16 cellular contexts compared by ENCODE assay signal in the genomic region with DNA sequence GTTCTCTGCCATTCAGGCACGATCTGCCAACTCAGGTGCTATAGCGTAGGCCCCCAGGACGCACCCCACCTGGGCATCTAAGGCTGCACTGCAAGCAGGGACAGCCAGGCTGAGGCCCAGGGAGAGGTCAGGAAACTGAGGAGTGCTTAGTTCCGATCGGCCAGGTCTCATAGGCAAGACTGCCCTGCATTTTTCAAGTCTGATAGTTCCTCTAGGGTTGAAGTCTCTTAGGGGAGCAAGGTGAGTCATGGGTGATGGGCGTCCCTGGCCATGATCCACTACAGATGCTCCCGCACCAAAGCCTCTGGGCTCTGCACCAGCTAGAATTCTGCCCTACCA. TPM values are rescaled to one million over a fixed set of nuclear protein-coding genes. Genes with fewer than 3 reads are reported as not detected.
DNase-seq lines count a peak whose midpoint lies in the region; ATAC-seq lines count a peak whose summit lies in the region.
"Had no signal": no experiment of that assay in that cellular context is flagged by ENCODE, and none has a peak within 500 bp of the region (broad histone marks: within the 10 kb centered on the region; RNA-seq: fewer than 3 reads in every experiment).

No MANE protein-coding gene starts in this region.

- ATAC-seq in Right ventricle myocardium inferior: no peak
- ATAC-seq in Right ventricle myocardium superior (ENCODE audit: poor library complexity): no peak
- ATAC-seq in esophagus mucosa: peak; percentile 20
- ATAC-seq in HG02852 (IDR thresholded peaks at IDR 0.05; ENCODE audit: unreplicated experiment): no peak
- ATAC-seq in activated T-cell treated with anti-CD3 and anti-CD28 coated beads, Interleukin-2, amount 50 U/mL, for 72 hours (replicated peaks in 1 of 2): no peak
- ATAC-seq: K562 had no signal

- no peak overlapping the region for H2AK5ac ChIP-seq in neuronal stem cell (ENCODE audit: low read depth, low read length)

- no peak overlapping the region for H4K91ac ChIP-seq in neuronal stem cell (ENCODE audit: low read depth, low read length, poor library complexity)

- intact Hi-C loops in Right ventricle myocardium inferior (cut with DNase I): no loop called here
- intact Hi-C loops in Right ventricle myocardium superior (cut with DNase I): no loop called here

- in situ Hi-C loops in GM23248 (cut with MboI): no loop called here

- H4K20me1 ChIP-seq in GM23248 (ENCODE audit: insufficient read depth): no peaks in the 10 kb centered on the region
- H4K20me1 ChIP-seq: BLaER1 had no signal

- H2AFZ ChIP-seq in neuronal stem cell (ENCODE audit: low read length): no peak overlapping the region
- no peak overlapping the region for H2AFZ ChIP-seq in GM23248

- no peak overlapping the region for H3K4me3 Mint-ChIP-seq in activated T-cell treated with anti-CD3 and anti-CD28 coated beads, Interleukin-2, amount 50 U/mL, for 72 hours
- H3K4me3 Mint-ChIP-seq: CD8-positive, alpha-beta memory T cell; HFFc6 had no signal

- H3K9ac ChIP-seq in neuronal stem cell (ENCODE audit: low read depth, low read length, poor library complexity) (no peak overlapping the region), GM23248 (no peak overlapping the region)
- H3K9ac ChIP-seq: BLaER1 had no signal

- WGBS in neuronal stem cell (ENCODE audit: extremely low coverage in 2 of 2, insufficient read length in 2 of 2, insufficient replicate concordance in 1 of 2), 2 donors: no CpG with 5 or more reads among the region's 7 CpGs
- 76 to 77% methylated on average over 7 of the region's 7 CpGs for WGBS in GM23248 (ENCODE audit: low coverage in 1 of 2, low lambda C conversion rate in 2 of 2, missing lambda C conversion rate in 2 of 2), 2 experiments

- H3K9me3 ChIP-seq in neuronal stem cell (replicated peaks in 1 of 2; ENCODE audit: control insufficient read depth in 2 of 2, insufficient read depth in 1 of 2, low read depth in 1 of 2, low read length in 2 of 2): peaks cover 2 to 14% of the 10 kb centered on the region in 2 donors
- H3K9me3 ChIP-seq in GM23248 (ENCODE audit: low read depth): no peaks in the 10 kb centered on the region
- H3K9me3 ChIP-seq: BLaER1, Caco-2 had no signal

- no peaks in the 10 kb centered on the region for H3F3A ChIP-seq in GM23248 (ENCODE audit: insufficient read depth)

- H3K23ac ChIP-seq in neuronal stem cell (ENCODE audit: low read depth, low read length, poor library complexity): peak overlapping the region; percentile 8

- H3K36me3 ChIP-seq in neuronal stem cell (replicated peaks in 1 of 2; ENCODE audit: control insufficient read depth in 2 of 2, insufficient read depth in 2 of 2, low read length in 2 of 2): peaks cover 20 to 99% of the 10 kb centered on the region in 2 donors
- no peaks in the 10 kb centered on the region; the same call in 1 of the 2 replicates for H3K36me3 ChIP-seq in GM23248 (ENCODE audit: low read depth)

- H3K14ac ChIP-seq in neuronal stem cell (ENCODE audit: low read length): no peak overlapping the region

- H3K27me3 Mint-ChIP-seq in activated T-cell treated with anti-CD3 and anti-CD28 coated beads, Interleukin-2, amount 50 U/mL, for 72 hours (ENCODE audit: low read depth): no peaks in the 10 kb centered on the region
- H3K27me3 Mint-ChIP-seq: CD8-positive, alpha-beta memory T cell had no signal

- no peak overlapping the region for H3K4ac ChIP-seq in neuronal stem cell (ENCODE audit: low read length)

- peak overlapping the region; percentile 76 for H2BK5ac ChIP-seq in neuronal stem cell (ENCODE audit: low read length)

- H3K9me3 Mint-ChIP-seq in activated T-cell treated with anti-CD3 and anti-CD28 coated beads, Interleukin-2, amount 50 U/mL, for 72 hours: peaks cover 0 to 6% of the 10 kb centered on the region in 2 donors
- H3K9me3 Mint-ChIP-seq: HFFc6 had no signal

- H3K4me2 ChIP-seq in neuronal stem cell (ENCODE audit: insufficient read depth, low read length, poor library complexity, severe bottlenecking): no peak overlapping the region
- no peak overlapping the region for H3K4me2 ChIP-seq in GM23248 (ENCODE audit: unreplicated experiment)
- H3K4me2 ChIP-seq: BLaER1 had no signal

- H3K27me3 ChIP-seq in neuronal stem cell (ENCODE audit: control insufficient read depth in 3 of 3, insufficient read depth in 3 of 3, low read depth in 1 of 3, low read length in 3 of 3) (no peaks in the 10 kb centered on the region), GM23248 (replicated peaks; ENCODE audit: insufficient read depth) (no peaks in the 10 kb centered on the region)
- H3K27me3 ChIP-seq: BLaER1 had no signal

- H3K79me1 ChIP-seq in neuronal stem cell (ENCODE audit: low read depth, low read length): no peaks in the 10 kb centered on the region

- H3K4me1 ChIP-seq in neuronal stem cell (ENCODE audit: control insufficient read depth in 2 of 2, insufficient read depth in 1 of 2, low read depth in 1 of 2, low read length in 2 of 2) (no peaks in the 10 kb centered on the region), GM23248 (ENCODE audit: insufficient read depth) (no peaks in the 10 kb centered on the region)
- H3K4me1 ChIP-seq: BLaER1, Caco-2 had no signal

- no peaks in the 10 kb centered on the region for H3K79me2 ChIP-seq in GM23248 (ENCODE audit: insufficient read depth)

- no peak overlapping the region for H2BK15ac ChIP-seq in neuronal stem cell (ENCODE audit: low read length)

- DNase-seq in Right ventricle myocardium inferior (ENCODE audit: missing footprints) (peak; percentile 50), Right ventricle myocardium superior (no peak), neuronal stem cell (ENCODE audit: low spot score) (no peak), GM23248 (no peak)
- no peak for DNase-seq in activated T-cell treated with anti-CD3 and anti-CD28 coated beads, Interleukin-2, amount 50 U/mL, for 72 hours
- DNase-seq: 8988T, AML-193, Caco-2, GDM1, HCEC 1CT, HFFc6 had no signal

- H3K9me2 ChIP-seq in GM23248 (ENCODE audit: insufficient read depth): no peaks in the 10 kb centered on the region

- H3K27ac ChIP-seq in neuronal stem cell (replicated peaks; ENCODE audit: low read length): no peak overlapping the region
- no peak overlapping the region for H3K27ac ChIP-seq in GM23248
- H3K27ac ChIP-seq: BLaER1 had no signal

- H3K18ac ChIP-seq in neuronal stem cell (ENCODE audit: low read length): peak overlapping the region; percentile 67

- no peak overlapping the region for H2BK120ac ChIP-seq in neuronal stem cell (ENCODE audit: low read depth, low read length)

- peaks cover 24 to 51% of the 10 kb centered on the region in 2 donors for H3K36me3 Mint-ChIP-seq in activated T-cell treated with anti-CD3 and anti-CD28 coated beads, Interleukin-2, amount 50 U/mL, for 72 hours (ENCODE audit: insufficient read depth in 2 of 2)

- no peak overlapping the region for H3K4me3 ChIP-seq in neuronal stem cell (ENCODE audit: low read length in 2 of 2)
- no peak overlapping the region for H3K4me3 ChIP-seq in GM23248
- H3K4me3 ChIP-seq: BLaER1, K562 had no signal

- H3K27ac Mint-ChIP-seq in activated T-cell treated with anti-CD3 and anti-CD28 coated beads, Interleukin-2, amount 50 U/mL, for 72 hours: no peak overlapping the region
- H3K27ac Mint-ChIP-seq: HFFc6 had no signal

- no peak overlapping the region for H4K8ac ChIP-seq in neuronal stem cell (ENCODE audit: low read depth, low read length)

- H3K4me1 Mint-ChIP-seq in activated T-cell treated with anti-CD3 and anti-CD28 coated beads, Interleukin-2, amount 50 U/mL, for 72 hours (ENCODE audit: low read depth): peaks cover 14% of the 10 kb centered on the region

- H2BK12ac ChIP-seq in neuronal stem cell (ENCODE audit: low read length): no peak overlapping the region

RNA-seq across cellular contexts. Expression of gene NOPCHAP1, which starts 13.2 kb away (rescaled TPM):
- total RNA-seq in Right ventricle myocardium inferior (9.9 TPM), Right ventricle myocardium superior (9.2 TPM), esophagus mucosa (16.0 TPM)
- 17.8 TPM for polyA plus RNA-seq in neuronal stem cell (2013, experiment 1 of 2)
- polyA plus RNA-seq in neuronal stem cell (2013, experiment 2 of 2): 20.3 TPM
- total RNA-seq in activated T-cell treated with anti-CD3 and anti-CD28 coated beads, Interleukin-2, amount 50 U/mL, for 72 hours: 10 to 100 TPM; 25.8 to 30.0 TPM
- 1.0 and 1.2 TPM in 2 replicates for total RNA-seq in GM23248 (2014; rRNA removed; shearing (Covaris generic))
- 17.3 and 20.3 TPM in 2 replicates for polyA plus RNA-seq in GM23248 (2016; fragmentation: Nextera tagmentation; extraction: Ambion mirVana)

RNA-seq across cellular contexts. Expression of gene SLC41A2, which starts 41.2 kb away (rescaled TPM):
- total RNA-seq in Right ventricle myocardium inferior (3.9 TPM), Right ventricle myocardium superior (3.0 TPM), esophagus mucosa (1.3 TPM)
- polyA plus RNA-seq in neuronal stem cell (2013, experiment 1 of 2): 0.71 TPM
- 0.80 TPM for polyA plus RNA-seq in neuronal stem cell (2013, experiment 2 of 2)
- total RNA-seq in activated T-cell treated with anti-CD3 and anti-CD28 coated beads, Interleukin-2, amount 50 U/mL, for 72 hours: 10 to 100 TPM; 15.7 to 22.3 TPM
- 29.6 and 34.5 TPM in 2 replicates for total RNA-seq in GM23248 (2014; rRNA removed; shearing (Covaris generic))
- 8.9 and 9.3 TPM in 2 replicates for polyA plus RNA-seq in GM23248 (2016; fragmentation: Nextera tagmentation; extraction: Ambion mirVana)
- polyA plus RNA-seq: CD8-positive, alpha-beta memory T cell had no signal
